ENCODE assay signal across 27 cellular contexts in genomic region chr18:66966171-66966570, GRCh38.
"Had no signal": no experiment of that assay in that cellular context is flagged by ENCODE, and none has a peak within 500 bp of the region (broad histone marks: within the 10 kb centered on the region; RNA-seq: fewer than 3 reads in every experiment).

No MANE protein-coding gene starts in this region.

- H3K9me3 ChIP-seq: left lung, lower lobe of right lung, ovary, stomach, testis, thyroid gland, transverse colon, upper lobe of left lung, vagina had no signal

- H3K36me3 Mint-ChIP-seq: immature natural killer cell; naive thymus-derived CD8-positive, alpha-beta T cell; neural progenitor cell; stimulated activated naive B cell treated with anti-CD40 and anti-IgM and Interleukin-4, amounts not matched to agents 10 μg/mL and 1 μg/mL and 100 μg/mL, for 72 hours had no signal

- H3K27ac ChIP-seq: left lung, lower lobe of right lung, neural progenitor cell, ovary, skin epidermis, stomach, testis, thyroid gland, transverse colon, upper lobe of left lung, vagina had no signal

- ATAC-seq: left colon; left lung; lower lobe of right lung; naive thymus-derived CD8-positive, alpha-beta T cell; right cardiac atrium; sciatic nerve; stimulated activated naive B cell treated with anti-CD40 and anti-IgM and Interleukin-4, amounts not matched to agents 10 μg/mL and 1 μg/mL and 100 μg/mL, for 72 hours; stimulated activated naive CD8-positive, alpha-beta T cell treated with anti-CD3 and anti-CD28 coated beads, Interleukin-15, Interleukin-2, amounts not matched to agents 100 U/mL and 50 U/mL, for 24 hours had no signal

- FAIRE-seq: islet of Langerhans, kidney had no signal

- H3K4me1 Mint-ChIP-seq: immature natural killer cell; naive thymus-derived CD8-positive, alpha-beta T cell; nephron progenitor cell; stimulated activated naive B cell treated with anti-CD40 and anti-IgM and Interleukin-4, amounts not matched to agents 10 μg/mL and 1 μg/mL and 100 μg/mL, for 72 hours had no signal

- H3K27ac Mint-ChIP-seq: immature natural killer cell; naive thymus-derived CD8-positive, alpha-beta T cell; nephron progenitor cell; neural progenitor cell; progenitor cell of endocrine pancreas; stimulated activated naive B cell treated with anti-CD40 and anti-IgM and Interleukin-4, amounts not matched to agents 10 μg/mL and 1 μg/mL and 100 μg/mL, for 72 hours had no signal

- DNase-seq: hypothalamus; immature natural killer cell; kidney; left colon; left lung; lower lobe of right lung; naive thymus-derived CD8-positive, alpha-beta T cell; nephron progenitor cell; ovary; right cardiac atrium; stimulated activated CD4-positive, alpha-beta T cell treated with anti-CD3 and anti-CD28 coated beads, Interleukin-12 subunit alpha, Interleukin-12 subunit beta, amount 100 ng/mL, for 4 hours; stimulated activated CD4-positive, alpha-beta T cell treated with anti-CD3 and anti-CD28 coated beads, Interleukin-15, amount 100 ng/mL, for 24 hours; stimulated activated CD4-positive, alpha-beta T cell treated with anti-CD3 and anti-CD28 coated beads, Interleukin-2, amount 100 ng/mL, for 24 hours; stimulated activated CD4-positive, alpha-beta T cell treated with anti-CD3 and anti-CD28 coated beads, Interleukin-4, amount 100 ng/mL, for 1 hour; stimulated activated naive B cell treated with anti-CD40 and anti-IgM and Interleukin-4, amounts not matched to agents 10 μg/mL and 1 μg/mL and 100 μg/mL, for 72 hours; stimulated activated naive CD8-positive, alpha-beta T cell treated with anti-CD3 and anti-CD28 coated beads, Interleukin-15, Interleukin-2, amounts not matched to agents 100 U/mL and 50 U/mL, for 24 hours; stomach; testis; thyroid gland; transverse colon; upper lobe of left lung had no signal

- H3K36me3 ChIP-seq: left lung, lower lobe of right lung, neural progenitor cell, ovary, stomach, thyroid gland, transverse colon, upper lobe of left lung, vagina had no signal

- H3K9me3 Mint-ChIP-seq: nephron progenitor cell; stimulated activated naive B cell treated with anti-CD40 and anti-IgM and Interleukin-4, amounts not matched to agents 10 μg/mL and 1 μg/mL and 100 μg/mL, for 72 hours had no signal

- H3K27me3 Mint-ChIP-seq: naive thymus-derived CD8-positive, alpha-beta T cell; progenitor cell of endocrine pancreas; stimulated activated naive B cell treated with anti-CD40 and anti-IgM and Interleukin-4, amounts not matched to agents 10 μg/mL and 1 μg/mL and 100 μg/mL, for 72 hours had no signal

- H3K27me3 ChIP-seq: left lung, neural progenitor cell, ovary, stomach, testis, thyroid gland, transverse colon, upper lobe of left lung, vagina had no signal

- H3K4me3 Mint-ChIP-seq: immature natural killer cell; naive thymus-derived CD8-positive, alpha-beta T cell; nephron progenitor cell; neural progenitor cell; stimulated activated naive B cell treated with anti-CD40 and anti-IgM and Interleukin-4, amounts not matched to agents 10 μg/mL and 1 μg/mL and 100 μg/mL, for 72 hours had no signal

- H3K4me3 ChIP-seq: left lung, lower lobe of right lung, neural progenitor cell, ovary, skin epidermis, stomach, testis, thyroid gland, transverse colon, upper lobe of left lung, vagina had no signal
